8 cellular contexts compared by ENCODE assay signal in the genomic region with DNA sequence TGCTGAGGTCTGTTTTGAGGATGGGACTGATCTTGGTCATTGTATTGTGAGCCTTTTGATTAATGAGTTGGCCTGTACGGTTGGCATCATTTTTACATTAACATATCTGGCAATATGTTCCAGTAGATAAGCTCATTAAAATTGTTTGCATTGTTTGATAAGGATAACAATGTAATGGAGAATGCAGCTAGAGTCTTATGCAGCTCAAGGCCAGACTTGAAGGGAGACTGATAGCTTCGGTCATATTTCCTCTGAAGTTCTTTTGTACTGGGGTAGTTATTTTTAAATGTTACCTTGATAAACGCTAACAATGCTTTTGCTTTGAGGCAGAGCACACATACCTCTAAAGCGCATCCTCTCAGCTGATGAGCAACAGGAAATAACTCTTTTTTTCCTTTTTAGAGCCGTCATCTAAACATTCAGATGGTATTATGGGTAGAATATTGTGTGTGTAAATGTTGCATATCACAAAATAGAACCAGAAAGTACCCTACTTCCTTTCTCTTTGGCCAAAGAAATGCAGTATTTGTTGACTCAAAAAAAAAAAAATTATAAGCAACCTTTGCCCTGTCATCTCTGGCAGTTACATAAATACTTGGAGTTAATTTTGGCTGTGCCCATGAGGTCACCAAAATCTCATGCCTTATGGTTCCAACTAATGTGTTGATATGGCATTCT. TPM values are rescaled to one million over a fixed set of nuclear protein-coding genes. Genes with fewer than 3 reads are reported as not detected.
DNase-seq lines count a peak whose midpoint lies in the region; ATAC-seq and TF ChIP-seq lines count a peak whose summit lies in the region.

No MANE protein-coding gene starts in this region.

- peak overlapping the region; percentile 90 to 99 (median 98) for H3K4me3 Mint-ChIP-seq in brain

- peak overlapping the region; percentile 96 for H3K4me2 ChIP-seq in DOHH2 (ENCODE audit: low read length)

- no peaks in the 10 kb centered on the region for H3K36me3 Mint-ChIP-seq in brain

- peaks cover 63% of the 10 kb centered on the region for H3K79me2 ChIP-seq in DOHH2 (ENCODE audit: control insufficient read depth, low read length)

- H3K9me3 ChIP-seq in DOHH2 (ENCODE audit: control insufficient read depth, insufficient read depth, low read length), result peaks cover 10% of the 10 kb centered on the region; the same call in 1 of the 2 replicates
- H3K9me3 ChIP-seq in HUES48 (ENCODE audit: control insufficient read depth, insufficient read depth, low read length), result no peaks in the 10 kb centered on the region
- no peaks in the 10 kb centered on the region for H3K9me3 ChIP-seq in lung (ENCODE audit: control insufficient read depth in 2 of 2, insufficient read depth in 1 of 2, low read length in 1 of 2)

- peaks cover 5% of the 10 kb centered on the region; the same call in 1 of the 2 replicates for H4K20me1 ChIP-seq in DOHH2 (ENCODE audit: control insufficient read depth, insufficient read depth, low read depth, low read length)

- peaks cover 10% of the 10 kb centered on the region for H3K27me3 Mint-ChIP-seq in brain

- peaks cover 0 to 7% (median 0%) of the 10 kb centered on the region in 5 experiments for H3K9me3 Mint-ChIP-seq in brain

- peak overlapping the region; percentile 95 to 99 (median 98) for H3K27ac Mint-ChIP-seq in brain

- H3K4me3 ChIP-seq in DOHH2 (ENCODE audit: low read length), result peak overlapping the region; percentile 95
- H3K4me3 ChIP-seq in HUES48 (ENCODE audit: low read depth, low read length), result peak overlapping the region; percentile 89
- peak overlapping the region; percentile 81 for H3K4me3 ChIP-seq in lung
- peak overlapping the region; percentile 71 for H3K4me3 ChIP-seq in urinary bladder (ENCODE audit: low read depth, low read length)

- H3F3A ChIP-seq in DOHH2 (ENCODE audit: control insufficient read depth, insufficient read depth), result peaks cover 13% of the 10 kb centered on the region; the same call in 1 of the 2 replicates

- no peaks in the 10 kb centered on the region for H3K9me2 ChIP-seq in DOHH2 (replicated peaks; ENCODE audit: control insufficient read depth, low read length)

- peaks cover 80% of the 10 kb centered on the region for H3K4me1 Mint-ChIP-seq in brain

- DNase-seq in lung (ENCODE audit: low spot score), result no peak
- DNase-seq in NK-92 treated with Interleukin-12 subunit alpha and Interleukin-12 subunit beta, amount 100 ng/mL, for 24 hours (lab: John Stamatoyannopoulos, UW), result no peak

- WGBS in lung, 2 donors, result 6 to 15% methylated on average over 5 of the region's 5 CpGs
- WGBS in urinary bladder, result 43% methylated on average over 5 of the region's 5 CpGs

- peak overlapping the region; percentile 80 for H3K27ac ChIP-seq in DOHH2 (ENCODE audit: low read depth, low read length)
- no peak overlapping the region for H3K27ac ChIP-seq in HUES48 (ENCODE audit: low read depth, low read length)
- peak overlapping the region; percentile 76 to 93 for H3K27ac ChIP-seq in lung (ENCODE audit: low read depth in 1 of 2, low read length in 1 of 2)
- H3K27ac ChIP-seq in urinary bladder (ENCODE audit: low read depth), result no peak overlapping the region

- H3K4me1 ChIP-seq in DOHH2 (ENCODE audit: control insufficient read depth, low read length) (peaks cover 86% of the 10 kb centered on the region), HUES48 (ENCODE audit: control insufficient read depth, insufficient read depth, low read length) (peaks cover 35% of the 10 kb centered on the region), lung (ENCODE audit: control insufficient read depth in 2 of 2, insufficient read depth in 2 of 2, low read length in 2 of 2) (peaks cover 2 to 24% of the 10 kb centered on the region in 2 donors), urinary bladder (ENCODE audit: insufficient read depth) (peaks cover 3% of the 10 kb centered on the region)

- no peak for TF ChIP-seq CTCF in DOHH2 (IDR thresholded peaks at IDR 0.05; ENCODE audit: low read depth, low read length, poor library complexity, severe bottlenecking)
- TF ChIP-seq CTCF in brain (conservative IDR thresholded peaks at IDR 0.05), result no peak
- no peak for TF ChIP-seq CTCF in lung (IDR thresholded peaks at IDR 0.05; ENCODE audit: control extremely low read depth, extremely low read depth)

- ATAC-seq in lung (ENCODE audit: insufficient read depth, low FRiP score) (no peak), HG03025 (IDR thresholded peaks at IDR 0.05; ENCODE audit: low FRiP score, unreplicated experiment) (no peak), GM21367 (IDR thresholded peaks at IDR 0.05; ENCODE audit: unreplicated experiment) (no peak)

- H3K9ac ChIP-seq in HUES48 (ENCODE audit: low read depth, low read length), result no peak overlapping the region

- H3K27me3 ChIP-seq in DOHH2 (ENCODE audit: control insufficient read depth, low read length), result no peaks in the 10 kb centered on the region
- H3K27me3 ChIP-seq in HUES48 (ENCODE audit: control insufficient read depth, insufficient read depth, low read length), result no peaks in the 10 kb centered on the region
- no peaks in the 10 kb centered on the region for H3K27me3 ChIP-seq in lung (ENCODE audit: control insufficient read depth, insufficient read depth)

- H3K36me3 ChIP-seq in DOHH2 (ENCODE audit: control insufficient read depth, low read length) (peaks cover 14% of the 10 kb centered on the region), HUES48 (ENCODE audit: control insufficient read depth, insufficient read depth, low read length) (no peaks in the 10 kb centered on the region), lung (ENCODE audit: control insufficient read depth in 2 of 2, insufficient read depth in 2 of 2, low read length in 2 of 2) (no peaks in the 10 kb centered on the region), urinary bladder (ENCODE audit: insufficient read depth) (no peaks in the 10 kb centered on the region)

RNA-seq across cellular contexts. Expression of a gene that starts 1.3 kb away (rescaled TPM):
- 93.5 TPM for polyA plus RNA-seq in brain (ENCODE audit: insufficient read depth, low read depth, low replicate concordance)
- 10 to 100 TPM; 26.3 to 57.8 TPM for total RNA-seq in lung
- 10 to 100 TPM; 12.5 to 13.3 TPM for polyA plus RNA-seq in lung
- 21.7 TPM for total RNA-seq in urinary bladder
- 42.0 TPM for polyA plus RNA-seq in urinary bladder

Comparison
In these comparisons a context has a peak if more than half of its experiments do, and no peak if none do; other contexts are left out.
1. H3K27ac ChIP-seq: peak in DOHH2 (single experiment) and lung (2 of 2); none in HUES48 (single experiment) and urinary bladder (single experiment).
2. Peak in every context shown above with its lines, with median percentiles within 50 percentile points of each other: H3K4me3 ChIP-seq.